In the genomic region with DNA sequence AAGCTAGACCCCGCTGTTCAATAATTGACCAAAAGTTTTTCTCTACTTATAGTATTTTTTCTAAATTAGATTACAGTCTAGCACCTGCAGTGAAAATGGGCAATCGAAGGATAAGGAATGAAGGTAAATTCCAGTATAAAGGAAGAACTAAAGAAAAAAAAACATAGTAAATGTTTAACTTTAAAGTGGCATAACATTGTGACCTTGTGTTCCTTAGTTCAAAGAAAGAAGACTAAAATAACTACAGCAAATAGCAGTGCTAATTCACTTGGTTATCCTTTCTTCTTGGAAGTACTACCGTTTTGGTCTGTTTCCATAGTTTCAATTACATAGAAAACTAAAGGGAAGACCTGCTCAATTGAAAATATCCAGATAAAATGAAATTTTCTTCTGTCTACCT, we compare ENCODE assay signal across 27 cellular contexts. TPM values are rescaled to one million over a fixed set of nuclear protein-coding genes. Genes with fewer than 3 reads are reported as not detected.
DNase-seq lines count a peak whose midpoint lies in the region; ATAC-seq and TF ChIP-seq lines count a peak whose summit lies in the region.
"Had no signal": no experiment of that assay in that cellular context is flagged by ENCODE, and none has a peak within 500 bp of the region (broad histone marks: within the 10 kb centered on the region; RNA-seq: fewer than 3 reads in every experiment).

No MANE protein-coding gene starts in this region.

- no peak for ATAC-seq in memory B cell (ENCODE audit: low read depth)
- ATAC-seq in stimulated activated memory B cell treated with anti-CD40 and anti-IgM and Interleukin-4, amounts not matched to agents 10 μg/mL and 1 μg/mL and 100 μg/mL, for 72 hours: no peak
- ATAC-seq in natural killer cell: no peak
- no peak for ATAC-seq in HG03442 (IDR thresholded peaks at IDR 0.05; ENCODE audit: unreplicated experiment)
- ATAC-seq: foreskin keratinocyte; left cardiac atrium; naive thymus-derived CD4-positive, alpha-beta T cell had no signal

- H3K27ac ChIP-seq in Karpas-422 (ENCODE audit: low read length) (peak overlapping the region; percentile 32; the same call in 1 of the 2 replicates), hepatocyte (peak overlapping the region; percentile 41)
- H3K27ac ChIP-seq: cardiac muscle cell, esophagus squamous epithelium, foreskin keratinocyte, right atrium auricular region had no signal

- H4K20me1 ChIP-seq in Karpas-422 (ENCODE audit: insufficient read depth, low read depth, low read length) (no peaks in the 10 kb centered on the region), hepatocyte (ENCODE audit: insufficient read depth, poor library complexity, severe bottlenecking) (peaks cover 2% of the 10 kb centered on the region)

- H3K9me3 Mint-ChIP-seq in memory B cell (no peaks in the 10 kb centered on the region), natural killer cell (no peaks in the 10 kb centered on the region)
- H3K9me3 Mint-ChIP-seq in stimulated activated memory B cell treated with anti-CD40 and anti-IgM and Interleukin-4, amounts not matched to agents 10 μg/mL and 1 μg/mL and 100 μg/mL, for 72 hours: no peaks in the 10 kb centered on the region
- H3K9me3 Mint-ChIP-seq: activated CD4-positive, alpha-beta T cell treated with anti-CD3 and anti-CD28 coated beads, Interleukin-2, amount 10 ng/mL, durations not matched to agents 24 days and 14 days; activated naive CD8-positive, alpha-beta T cell treated with anti-CD3 and anti-CD28 coated beads, Interleukin-2, amount 10 ng/mL, durations not matched to agents 7 days and 5 days; HFFc6; mesothelial cell of epicardium; naive thymus-derived CD4-positive, alpha-beta T cell; stimulated activated naive CD8-positive, alpha-beta T cell treated with anti-CD3 and anti-CD28 coated beads, Interleukin-15, Interleukin-2, amounts not matched to agents 100 ng/mL and 50 ng/mL, for 24 hours had no signal

- H3K36me3 Mint-ChIP-seq in memory B cell: peaks cover 9% of the 10 kb centered on the region
- H3K36me3 Mint-ChIP-seq in stimulated activated memory B cell treated with anti-CD40 and anti-IgM and Interleukin-4, amounts not matched to agents 10 μg/mL and 1 μg/mL and 100 μg/mL, for 72 hours: peaks cover 27% of the 10 kb centered on the region
- H3K36me3 Mint-ChIP-seq in natural killer cell: no peaks in the 10 kb centered on the region

- no peaks in the 10 kb centered on the region for H3K9me2 ChIP-seq in Karpas-422 (replicated peaks; ENCODE audit: insufficient read depth, low read length)
- no peaks in the 10 kb centered on the region for H3K9me2 ChIP-seq in hepatocyte (replicated peaks; ENCODE audit: insufficient read depth)

- H3K27me3 ChIP-seq in Karpas-422 (ENCODE audit: low read length): no peaks in the 10 kb centered on the region
- H3K27me3 ChIP-seq in hepatocyte: no peaks in the 10 kb centered on the region
- H3K27me3 ChIP-seq: cardiac muscle cell, esophagus squamous epithelium, foreskin keratinocyte, right atrium auricular region had no signal

- peaks cover 14% of the 10 kb centered on the region; the same call in 1 of the 2 replicates for H3K36me3 ChIP-seq in Karpas-422 (ENCODE audit: insufficient read depth, low read length)
- no peaks in the 10 kb centered on the region for H3K36me3 ChIP-seq in hepatocyte (replicated peaks; ENCODE audit: insufficient read depth, low read depth)
- H3K36me3 ChIP-seq: cardiac muscle cell had no signal

- H3K4me1 ChIP-seq in Karpas-422 (ENCODE audit: low read length) (peaks cover 71% of the 10 kb centered on the region), hepatocyte (ENCODE audit: insufficient read depth) (peaks cover 40% of the 10 kb centered on the region)

- intact Hi-C loops in natural killer cell (cut with micrococcal nuclease): no loop called here

- WGBS in hepatocyte (ENCODE audit: low lambda C conversion rate, missing lambda C conversion rate): 62% methylated on average over 3 of the region's 3 CpGs

- H2AFZ ChIP-seq in Karpas-422 (ENCODE audit: low read length): no peak overlapping the region
- no peak overlapping the region for H2AFZ ChIP-seq in hepatocyte

- peak overlapping the region; percentile 56 for H3K27ac Mint-ChIP-seq in memory B cell
- peak overlapping the region; percentile 6 for H3K27ac Mint-ChIP-seq in stimulated activated memory B cell treated with anti-CD40 and anti-IgM and Interleukin-4, amounts not matched to agents 10 μg/mL and 1 μg/mL and 100 μg/mL, for 72 hours
- peak overlapping the region in 1 of 2 donors; percentile 43 for H3K27ac Mint-ChIP-seq in natural killer cell
- H3K27ac Mint-ChIP-seq: activated CD4-positive, alpha-beta T cell treated with anti-CD3 and anti-CD28 coated beads, Interleukin-2, amount 10 ng/mL, durations not matched to agents 24 days and 14 days; activated naive CD8-positive, alpha-beta T cell treated with anti-CD3 and anti-CD28 coated beads, Interleukin-2, amount 10 ng/mL, durations not matched to agents 7 days and 5 days; HFFc6; mesothelial cell of epicardium; stimulated activated naive CD8-positive, alpha-beta T cell treated with anti-CD3 and anti-CD28 coated beads, Interleukin-15, Interleukin-2, amounts not matched to agents 100 ng/mL and 50 ng/mL, for 24 hours had no signal

- no peaks in the 10 kb centered on the region for H3K27me3 Mint-ChIP-seq in memory B cell
- H3K27me3 Mint-ChIP-seq in stimulated activated memory B cell treated with anti-CD40 and anti-IgM and Interleukin-4, amounts not matched to agents 10 μg/mL and 1 μg/mL and 100 μg/mL, for 72 hours: no peaks in the 10 kb centered on the region
- H3K27me3 Mint-ChIP-seq in natural killer cell (ENCODE audit: low read depth in 2 of 2): no peaks in the 10 kb centered on the region
- H3K27me3 Mint-ChIP-seq: activated CD4-positive, alpha-beta T cell treated with anti-CD3 and anti-CD28 coated beads, Interleukin-2, amount 10 ng/mL, durations not matched to agents 24 days and 14 days; activated naive CD8-positive, alpha-beta T cell treated with anti-CD3 and anti-CD28 coated beads, Interleukin-2, amount 10 ng/mL, durations not matched to agents 7 days and 5 days; naive thymus-derived CD4-positive, alpha-beta T cell; stimulated activated naive CD8-positive, alpha-beta T cell treated with anti-CD3 and anti-CD28 coated beads, Interleukin-15, Interleukin-2, amounts not matched to agents 100 ng/mL and 50 ng/mL, for 24 hours had no signal

- H3K9ac ChIP-seq in Karpas-422 (ENCODE audit: low read length): no peak overlapping the region

- no peaks in the 10 kb centered on the region for H3K9me3 ChIP-seq in Karpas-422 (ENCODE audit: low read length)
- no peaks in the 10 kb centered on the region for H3K9me3 ChIP-seq in hepatocyte (ENCODE audit: low read depth)
- H3K9me3 ChIP-seq: esophagus squamous epithelium, right atrium auricular region had no signal

- TF ChIP-seq CTCF in hepatocyte (IDR thresholded peaks at IDR 0.05; ENCODE audit: poor library complexity) (no peak), natural killer cell (IDR thresholded peaks at IDR 0.05) (no peak)

- H3K4me3 ChIP-seq in Karpas-422 (ENCODE audit: low read length) (no peak overlapping the region), hepatocyte (no peak overlapping the region)
- H3K4me3 ChIP-seq: cardiac muscle cell, esophagus squamous epithelium, right atrium auricular region had no signal

- DNase-seq in Karpas-422 (no peak), hepatocyte (ENCODE audit: low spot score) (no peak), memory B cell (ENCODE audit: low spot score in 2 of 2) (no peak), germinal center (ENCODE audit: low spot score) (no peak), natural killer cell (no peak)
- DNase-seq: activated CD4-positive, alpha-beta T cell treated with anti-CD3 and anti-CD28 coated beads, Interleukin-2, amount 10 ng/mL, durations not matched to agents 24 days and 14 days; activated effector memory CD4-positive, alpha-beta T cell treated with Interleukin-2 at 50 U/mL for 16 hours; activated naive CD8-positive, alpha-beta T cell treated with anti-CD3 and anti-CD28 coated beads, Interleukin-2, amount 10 ng/mL, durations not matched to agents 7 days and 5 days; aorta; C1 segment of cervical spinal cord; esophagus squamous epithelium; foreskin keratinocyte; HFFc6; hippocampal formation; left cardiac atrium; naive thymus-derived CD4-positive, alpha-beta T cell; NCI-H1092 treated with DMSO at 0.1 percent for 48 hours; NCI-H187; NCI-H510A; stimulated activated CD4-positive, alpha-beta T cell treated with anti-CD3 and anti-CD28 coated beads, Interleukin-1b, Interleukin-23, amount 100 ng/mL, for 48 hours; T-helper 9 cell had no signal

- H3K4me2 ChIP-seq in Karpas-422 (ENCODE audit: low read depth, low read length, poor library complexity, severe bottlenecking): no peak overlapping the region
- H3K4me2 ChIP-seq in hepatocyte: peak overlapping the region; percentile 53

- H3K79me2 ChIP-seq in Karpas-422 (ENCODE audit: low read length) (peaks cover 94% of the 10 kb centered on the region), hepatocyte (peaks cover 95% of the 10 kb centered on the region)

- H3K4me1 Mint-ChIP-seq in memory B cell: peaks cover 40% of the 10 kb centered on the region
- peaks cover 67% of the 10 kb centered on the region for H3K4me1 Mint-ChIP-seq in stimulated activated memory B cell treated with anti-CD40 and anti-IgM and Interleukin-4, amounts not matched to agents 10 μg/mL and 1 μg/mL and 100 μg/mL, for 72 hours
- H3K4me1 Mint-ChIP-seq in natural killer cell: peaks cover 39 to 59% of the 10 kb centered on the region in 2 donors

- H3K4me3 Mint-ChIP-seq in memory B cell (no peak overlapping the region), natural killer cell (no peak overlapping the region)
- H3K4me3 Mint-ChIP-seq in stimulated activated memory B cell treated with anti-CD40 and anti-IgM and Interleukin-4, amounts not matched to agents 10 μg/mL and 1 μg/mL and 100 μg/mL, for 72 hours: no peak overlapping the region
- H3K4me3 Mint-ChIP-seq: activated CD4-positive, alpha-beta T cell treated with anti-CD3 and anti-CD28 coated beads, Interleukin-2, amount 10 ng/mL, durations not matched to agents 24 days and 14 days; activated naive CD8-positive, alpha-beta T cell treated with anti-CD3 and anti-CD28 coated beads, Interleukin-2, amount 10 ng/mL, durations not matched to agents 7 days and 5 days; HFFc6; mesothelial cell of epicardium; stimulated activated naive CD8-positive, alpha-beta T cell treated with anti-CD3 and anti-CD28 coated beads, Interleukin-15, Interleukin-2, amounts not matched to agents 100 ng/mL and 50 ng/mL, for 24 hours had no signal

RNA-seq across cellular contexts. Expression of gene NFYC, which starts 24.2 kb away (rescaled TPM):
- total RNA-seq in Karpas-422 (2014; rRNA removed; shearing (Covaris generic); ENCODE audit: low replicate concordance): 52.4 and 62.6 TPM in 2 replicates
- total RNA-seq in hepatocyte: 38.6 and 44.1 TPM in 2 replicates
- polyA plus RNA-seq in hepatocyte: 52.5 and 54.8 TPM in 2 replicates
- 10 to 100 TPM; 38.7 to 60.4 (median 48.5) TPM for total RNA-seq in natural killer cell

RNA-seq across cellular contexts. Expression of gene RIMS3, which starts 50.2 kb away (rescaled TPM):
- total RNA-seq in Karpas-422 (2014; rRNA removed; shearing (Covaris generic); ENCODE audit: low replicate concordance): 4.2 and 5.5 TPM in 2 replicates
- total RNA-seq in hepatocyte (1.0 and 1.6 TPM in 2 replicates), natural killer cell (1 to 10 TPM in 2 of 3 donors, under 1 TPM in 1; 0.56 to 2.1 (median 1.1) TPM)
- 0.32 and 1.4 TPM in 2 replicates for polyA plus RNA-seq in hepatocyte
